Comparison of ENCODE assay signal across 12 cellular contexts in the genomic region with DNA sequence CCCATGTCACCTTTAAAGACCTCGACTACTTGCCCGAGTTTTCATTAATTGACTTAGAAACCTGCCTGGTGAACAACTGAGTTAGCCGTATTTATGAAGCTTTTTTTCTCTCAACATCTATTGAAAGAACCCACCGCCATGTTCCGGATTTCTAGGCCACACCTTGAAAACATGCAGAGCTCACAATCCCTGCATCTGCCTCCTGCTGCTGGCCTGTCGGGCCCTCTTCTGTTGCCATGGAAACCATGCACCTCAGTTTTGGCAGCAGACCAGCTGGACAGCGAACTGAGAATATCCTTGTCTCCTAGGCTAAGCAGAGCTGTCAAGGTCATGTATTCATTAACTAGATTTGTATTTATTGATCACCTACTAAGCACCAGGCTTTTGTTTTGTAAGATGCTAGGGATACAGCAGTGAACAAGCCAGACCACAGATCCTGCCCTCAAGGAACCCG. TPM values are rescaled to one million over a fixed set of nuclear protein-coding genes. Genes with fewer than 3 reads are reported as not detected.
DNase-seq lines count a peak whose midpoint lies in the region; ATAC-seq, FAIRE-seq and TF ChIP-seq lines count a peak whose summit lies in the region.
"Had no signal": no experiment of that assay in that cellular context is flagged by ENCODE, and none has a peak within 500 bp of the region (broad histone marks: within the 10 kb centered on the region; RNA-seq: fewer than 3 reads in every experiment).

No MANE protein-coding gene starts in this region.

- no peaks in the 10 kb centered on the region for H3K27me3 Mint-ChIP-seq in nephron (ENCODE audit: low read depth)
- peaks cover 4% of the 10 kb centered on the region for H3K27me3 Mint-ChIP-seq in activated T-helper 17 cell treated with anti-CD3 and anti-CD28 coated beads, Interleukin-2, amount 50 U/mL, for 72 hours

- DNase-seq in EH (ENCODE audit: low read depth) (peak; percentile 31), NCI-H1694 treated with DMSO at 0.1 percent for 48 hours (lab: John Stamatoyannopoulos, UW) (peak; percentile 65), GM12878 (ENCODE audit: low read depth, low spot score) (no peak), right cardiac atrium (no peak), NK-92 (lab: John Stamatoyannopoulos, UW; ENCODE audit: unreplicated experiment) (no peak)
- DNase-seq: gastrocnemius medialis; Kasumi-1; stimulated activated naive CD4-positive, alpha-beta T cell treated with Interleukin-2 at 50 U/mL for 16 hours; SW 1271 had no signal

- ATAC-seq in GM12878 = no peak
- no peak for ATAC-seq in HG03097 (IDR thresholded peaks at IDR 0.05; ENCODE audit: low FRiP score, unreplicated experiment)
- no peak for ATAC-seq in activated T-helper 17 cell treated with anti-CD3 and anti-CD28 coated beads, Interleukin-2, amount 50 U/mL, for 72 hours (replicated peaks)
- ATAC-seq in right cardiac atrium = no peak
- ATAC-seq: gastrocnemius medialis had no signal

- 70% methylated on average over 8 of the region's 8 CpGs for WGBS in GM12878 (ENCODE audit: insufficient coverage, insufficient replicate concordance, low lambda C conversion rate, missing lambda C conversion rate)
- 61% methylated on average over 8 of the region's 8 CpGs for WGBS in right cardiac atrium

- no peak for FAIRE-seq in GM12878 (lab: Jason Lieb, UNC)

- H3K36me3 ChIP-seq in GM12878 (ENCODE audit: control insufficient read depth in 2 of 2, insufficient read depth in 2 of 2, low read length in 1 of 2) = no peaks in the 10 kb centered on the region
- H3K36me3 ChIP-seq: gastrocnemius medialis had no signal

- H3K4me1 ChIP-seq in GM12878 (ENCODE audit: control insufficient read depth, insufficient read depth, low read length) (peaks cover 3% of the 10 kb centered on the region), right cardiac atrium (ENCODE audit: control insufficient read depth, insufficient read depth, low read length) (no peaks in the 10 kb centered on the region)

- H3K79me2 ChIP-seq in GM12878 (ENCODE audit: control insufficient read depth, insufficient read depth, low read length) = peaks cover 3% of the 10 kb centered on the region

- peak overlapping the region; percentile 58 to 88 (median 75) for H3K27ac Mint-ChIP-seq in nephron
- H3K27ac Mint-ChIP-seq in activated T-helper 17 cell treated with anti-CD3 and anti-CD28 coated beads, Interleukin-2, amount 50 U/mL, for 72 hours = no peak overlapping the region

- H3K27ac ChIP-seq in GM12878 (ENCODE audit: control insufficient read depth, insufficient read depth) (no peak overlapping the region), right cardiac atrium (ENCODE audit: low read length) (no peak overlapping the region)
- H3K27ac ChIP-seq: gastrocnemius medialis had no signal

- H3K9me3 ChIP-seq in GM12878 (replicated peaks; ENCODE audit: control insufficient read depth, insufficient read depth, low read length) (no peaks in the 10 kb centered on the region), right cardiac atrium (ENCODE audit: control insufficient read depth, low read length) (no peaks in the 10 kb centered on the region)
- H3K9me3 ChIP-seq: gastrocnemius medialis had no signal

- H3K36me3 Mint-ChIP-seq in nephron (ENCODE audit: low read depth) = no peaks in the 10 kb centered on the region
- H3K36me3 Mint-ChIP-seq in activated T-helper 17 cell treated with anti-CD3 and anti-CD28 coated beads, Interleukin-2, amount 50 U/mL, for 72 hours (ENCODE audit: low read depth) = no peaks in the 10 kb centered on the region

- POLR2A ChIA-PET in GM12878 (lab: Charles Lee) = interaction anchor here (1.3 kb wide), 1 partner anchor 10 kb away, joined by 3 read pairs; no protein-coding TSS in a partner anchor

- BruUV-seq in GM12878 (replicated peaks; lab: Mats Ljungman, UMichigan) = no TSS peak

- intact Hi-C loops in GM12878 (cut with micrococcal nuclease; ENCODE audit: unreplicated experiment) (no loop called here), right cardiac atrium (cut with DNase I) (no loop called here)

- no peaks in the 10 kb centered on the region; the same call in 1 of the 2 replicates for H4K20me1 ChIP-seq in GM12878 (ENCODE audit: control insufficient read depth, insufficient read depth)

- H2AFZ ChIP-seq in GM12878 (ENCODE audit: control insufficient read depth, low read depth, low read length) = no peak overlapping the region

- no peaks in the 10 kb centered on the region for H3K27me3 ChIP-seq in GM12878 (replicated peaks in 1 of 2; ENCODE audit: control insufficient read depth in 2 of 2, insufficient read depth in 2 of 2, low read length in 1 of 2)
- no peaks in the 10 kb centered on the region for H3K27me3 ChIP-seq in right cardiac atrium (ENCODE audit: control insufficient read depth, insufficient read depth)
- H3K27me3 ChIP-seq: gastrocnemius medialis had no signal

- TF ChIP-seq CTCF in GM12878 (IDR thresholded peaks at IDR 0.05 in 2 of 3, conservative IDR thresholded peaks at IDR 0.05 in 1 of 3; ENCODE audit: control insufficient read depth in 2 of 3, extremely low read depth in 1 of 3, insufficient read depth in 1 of 3, low read depth in 3 of 3, low read length in 3 of 3) = no peak
- no peak for TF ChIP-seq CTCF in nephron (IDR thresholded peaks at IDR 0.05; ENCODE audit: unreplicated experiment in 3 of 3)

- H3K4me2 ChIP-seq in GM12878 (ENCODE audit: control insufficient read depth, insufficient read depth) = no peak overlapping the region

- peaks cover 14% of the 10 kb centered on the region for H3K4me1 Mint-ChIP-seq in nephron
- no peaks in the 10 kb centered on the region for H3K4me1 Mint-ChIP-seq in activated T-helper 17 cell treated with anti-CD3 and anti-CD28 coated beads, Interleukin-2, amount 50 U/mL, for 72 hours

- no peak for TF ChIP-seq RAD21 in GM12878 (IDR thresholded peaks at IDR 0.05; ENCODE audit: insufficient read depth, low read depth, low read length)

- TF ChIP-seq POLR2A in GM12878 (IDR thresholded peaks at IDR 0.05; ENCODE audit: low read depth, low read length) = no peak

- H3K9me3 Mint-ChIP-seq in nephron = no peaks in the 10 kb centered on the region
- no peaks in the 10 kb centered on the region for H3K9me3 Mint-ChIP-seq in activated T-helper 17 cell treated with anti-CD3 and anti-CD28 coated beads, Interleukin-2, amount 50 U/mL, for 72 hours

- no peak for TF ChIP-seq EP300 in GM12878 (IDR thresholded peaks at IDR 0.05; ENCODE audit: borderline replicate concordance in 1 of 2, control insufficient read depth in 1 of 2, low read depth in 2 of 2, low read length in 2 of 2)

- in situ Hi-C loops in GM12878 (cut with MboI) = loop anchor here (5.0 kb wide), 1 partner anchor 287 kb away; no protein-coding TSS in a partner anchor

- SMC1A ChIA-PET in GM12878 (lab: Charles Lee; ENCODE audit: uncharacterized antibody, unreplicated experiment) = no interaction called here

- H3K4me3 Mint-ChIP-seq in nephron = peak overlapping the region; percentile 49 to 61 (median 50)
- no peak overlapping the region for H3K4me3 Mint-ChIP-seq in activated T-helper 17 cell treated with anti-CD3 and anti-CD28 coated beads, Interleukin-2, amount 50 U/mL, for 72 hours

- RAD21 ChIA-PET in GM12878 (lab: Charles Lee; ENCODE audit: unreplicated experiment) = no interaction called here

- H3K9ac ChIP-seq in GM12878 (ENCODE audit: control insufficient read depth, insufficient read depth, low read length) = no peak overlapping the region

- H3K4me3 ChIP-seq in GM12878 (no peak overlapping the region), right cardiac atrium (ENCODE audit: low read length) (no peak overlapping the region)
- H3K4me3 ChIP-seq: gastrocnemius medialis had no signal

- CTCF ChIA-PET in GM12878 (lab: Yijun Ruan, JAX) = no interaction called here

RNA-seq across cellular contexts. Expression of gene PATZ1, which starts 4.3 kb away (rescaled TPM):
- total RNA-seq in GM12878 (2013; cell fraction: nucleolus; rRNA removed) = 50.6 and 62.7 TPM in 2 replicates
- 20.4 and 22.3 TPM in 2 replicates for total RNA-seq in GM12878 (2014; rRNA removed)
- 12.3 and 12.5 TPM in 2 replicates for total RNA-seq in GM12878 (2014; rRNA removed; fragmentation: Illumina TruSeq; extraction: Trizol)
- 27.3 and 32.7 TPM in 2 replicates for total RNA-seq in GM12878 (2021)
- polyA plus RNA-seq in GM12878 (2011; ENCODE audit: low read depth) = 10.2 TPM
- polyA plus RNA-seq in GM12878 (2011; rRNA removed) = 10.6 and 15.3 TPM in 2 replicates
- polyA plus RNA-seq in GM12878 (2011; cell fraction: cytosol; rRNA removed) = 16.7 and 17.7 TPM in 2 replicates
- 42.9 and 54.5 TPM in 2 replicates for polyA plus RNA-seq in GM12878 (2011; cell fraction: nucleus; rRNA removed)
- polyA plus RNA-seq in GM12878 (2012) = 15.5 and 20.4 TPM in 2 replicates
- polyA plus RNA-seq in GM12878 (2014; fragmentation: Illumina TruSeq; extraction: Trizol) = 14.3 and 17.3 TPM in 2 replicates
- 1 to 10 TPM; 3.6 to 4.5 TPM for polyA plus RNA-seq in GM12878 (2014; fragmentation: Nextera tagmentation; extraction: Ambion mirVana)
- 17.7 and 21.2 TPM in 2 replicates for polyA plus RNA-seq in GM12878 (2014; rRNA removed)
- 1 to 10 TPM; 4.4 to 5.0 TPM for polyA plus RNA-seq in GM12878 (2016; fragmentation: Nextera tagmentation; extraction: Ambion mirVana)
- polyA minus RNA-seq in GM12878 (2011; rRNA and poly(A)+ RNA removed) = 24.4 and 45.8 TPM in 2 replicates
- 15.2 and 19.1 TPM in 2 replicates for polyA minus RNA-seq in GM12878 (2011; cell fraction: cytosol; rRNA and poly(A)+ RNA removed)
- 30.3 and 54.0 TPM in 2 replicates for polyA minus RNA-seq in GM12878 (2011; cell fraction: nucleus; rRNA and poly(A)+ RNA removed)
- total RNA-seq in activated T-helper 17 cell treated with anti-CD3 and anti-CD28 coated beads, Interleukin-2, amount 50 U/mL, for 72 hours = 10 to 100 TPM; 16.9 to 28.3 TPM
- total RNA-seq in right cardiac atrium = 10 to 100 TPM; 12.2 to 16.4 (median 14.4) TPM
- polyA plus RNA-seq in right cardiac atrium = 8.4 TPM

RNA-seq across cellular contexts. Expression of gene DRG1, which starts 49.0 kb away (rescaled TPM):
- 59.6 and 69.7 TPM in 2 replicates for total RNA-seq in GM12878 (2013; cell fraction: nucleolus; rRNA removed)
- total RNA-seq in GM12878 (2014; rRNA removed) (61.7 and 62.3 TPM in 2 replicates), GM12878 (2014; rRNA removed; fragmentation: Illumina TruSeq; extraction: Trizol) (64.1 and 65.0 TPM in 2 replicates), GM12878 (2021) (59.1 and 59.9 TPM in 2 replicates), right cardiac atrium (10 to 100 TPM; 53.5 to 73.3 (median 62.5) TPM)
- 55.1 TPM for polyA plus RNA-seq in GM12878 (2011; ENCODE audit: low read depth)
- polyA plus RNA-seq in GM12878 (2011; rRNA removed) (87.2 and 112 TPM in 2 replicates), GM12878 (2014; fragmentation: Illumina TruSeq; extraction: Trizol) (84.4 and 104 TPM in 2 replicates), GM12878 (2014; fragmentation: Nextera tagmentation; extraction: Ambion mirVana) (100 to 1,000 TPM; 120 to 147 TPM), GM12878 (2014; rRNA removed) (59.7 and 71.1 TPM in 2 replicates), GM12878 (2016; fragmentation: Nextera tagmentation; extraction: Ambion mirVana) (100 to 1,000 TPM; 119 to 124 TPM), right cardiac atrium (48.0 TPM)
- polyA plus RNA-seq in GM12878 (2011; cell fraction: cytosol; rRNA removed) = 50.6 and 50.9 TPM in 2 replicates
- 46.1 and 49.4 TPM in 2 replicates for polyA plus RNA-seq in GM12878 (2011; cell fraction: nucleus; rRNA removed)
- 45.8 and 53.0 TPM in 2 replicates for polyA plus RNA-seq in GM12878 (2012)
- polyA minus RNA-seq in GM12878 (2011; rRNA and poly(A)+ RNA removed) = 67.8 and 86.8 TPM in 2 replicates
- polyA minus RNA-seq in GM12878 (2011; cell fraction: cytosol; rRNA and poly(A)+ RNA removed) = 22.7 and 32.2 TPM in 2 replicates
- polyA minus RNA-seq in GM12878 (2011; cell fraction: nucleus; rRNA and poly(A)+ RNA removed) = 18.0 and 29.5 TPM in 2 replicates
- total RNA-seq in activated T-helper 17 cell treated with anti-CD3 and anti-CD28 coated beads, Interleukin-2, amount 50 U/mL, for 72 hours = 10 to 100 TPM; 97.4 to 99.4 TPM

RNA-seq across cellular contexts. Expression of gene PIK3IP1, which starts 58.1 kb away (rescaled TPM):
- 20.7 and 25.3 TPM in 2 replicates for total RNA-seq in GM12878 (2013; cell fraction: nucleolus; rRNA removed)
- total RNA-seq in GM12878 (2014; rRNA removed) (3.4 and 3.6 TPM in 2 replicates), GM12878 (2014; rRNA removed; fragmentation: Illumina TruSeq; extraction: Trizol) (2.3 and 2.6 TPM in 2 replicates), GM12878 (2021) (3.8 and 4.1 TPM in 2 replicates), right cardiac atrium (10 to 100 TPM in 2 of 4 donors, 1 to 10 TPM in 2; 5.9 to 17.6 (median 10.8) TPM)
- 4.0 TPM for polyA plus RNA-seq in GM12878 (2011; ENCODE audit: low read depth)
- polyA plus RNA-seq in GM12878 (2011; rRNA removed) (5.6 and 6.5 TPM in 2 replicates), GM12878 (2014; fragmentation: Illumina TruSeq; extraction: Trizol) (1.2 and 2.4 TPM in 2 replicates), GM12878 (2014; fragmentation: Nextera tagmentation; extraction: Ambion mirVana) (under 1 TPM; 0.77 to 0.80 TPM), GM12878 (2014; rRNA removed) (2.4 and 2.9 TPM in 2 replicates), GM12878 (2016; fragmentation: Nextera tagmentation; extraction: Ambion mirVana) (1 to 10 TPM; 3.0 to 3.1 TPM), right cardiac atrium (14.0 TPM)
- polyA plus RNA-seq in GM12878 (2011; cell fraction: cytosol; rRNA removed) = 5.9 and 6.6 TPM in 2 replicates
- 7.6 and 10.6 TPM in 2 replicates for polyA plus RNA-seq in GM12878 (2011; cell fraction: nucleus; rRNA removed)
- 6.1 and 8.8 TPM in 2 replicates for polyA plus RNA-seq in GM12878 (2012)
- 4.2 and 7.3 TPM in 2 replicates for polyA minus RNA-seq in GM12878 (2011; rRNA and poly(A)+ RNA removed)
- polyA minus RNA-seq in GM12878 (2011; cell fraction: cytosol; rRNA and poly(A)+ RNA removed) = 2.0 and 2.4 TPM in 2 replicates
- 6.4 and 8.6 TPM in 2 replicates for polyA minus RNA-seq in GM12878 (2011; cell fraction: nucleus; rRNA and poly(A)+ RNA removed)
- total RNA-seq in activated T-helper 17 cell treated with anti-CD3 and anti-CD28 coated beads, Interleukin-2, amount 50 U/mL, for 72 hours = 10 to 100 TPM; 11.0 to 24.1 TPM

Comparison
In these comparisons a context has a peak if more than half of its experiments do, and no peak if none do; other contexts are left out.
1. DNase-seq: peak in EH (single experiment) and NCI-H1694 treated with DMSO at 0.1 percent for 48 hours (single experiment); none in GM12878 (single experiment), right cardiac atrium (0 of 3) and NK-92 (single experiment).